Comparison of ENCODE assay signal across 13 cellular contexts in genomic region chr6:1481326-1481725, GRCh38.
DNase-seq lines count a peak whose midpoint lies in the region; ATAC-seq and TF ChIP-seq lines count a peak whose summit lies in the region.
"Had no signal": no experiment of that assay in that cellular context is flagged by ENCODE, and none has a peak within 500 bp of the region (broad histone marks: within the 10 kb centered on the region; RNA-seq: fewer than 3 reads in every experiment).

No MANE protein-coding gene starts in this region.

- H3K27ac ChIP-seq in RWPE1: peak overlapping the region; percentile 54; the same call in 1 of the 2 replicates

- DNase-seq in ELF-1 (ENCODE audit: low read depth, low spot score) (peak; percentile 18), RWPE1 (ENCODE audit: low spot score) (peak; percentile 80), renal cortical epithelial cell (ENCODE audit: low read depth) (peak; percentile 98), Right ventricle myocardium inferior (ENCODE audit: missing footprints) (no peak)
- DNase-seq in stimulated activated CD4-positive, alpha-beta T cell treated with anti-CD3 and anti-CD28 coated beads, Interleukin-2, amount 100 ng/mL, for 24 hours: no peak
- no peak for DNase-seq in effector CD8-positive, alpha-beta T cell (lab: John Stamatoyannopoulos, UW)
- DNase-seq: activated CD4-positive, alpha-beta memory T cell treated with anti-CD3 and anti-CD28 coated beads for 36 hours; activated naive CD8-positive, alpha-beta T cell treated with anti-CD3 and anti-CD28 coated beads, Interleukin-2, amount 10 ng/mL, durations not matched to agents 7 days and 5 days; DMS79 treated with DMSO at 0.1 percent for 48 hours; NCI-H1436; T-helper 1 cell had no signal

- POLR2A ChIA-PET in RWPE1 (lab: Yijun Ruan, JAX; ENCODE audit: low non-redundant PET): no interaction called here

- CTCF ChIA-PET in RWPE1 (lab: Yijun Ruan, JAX): interaction anchor here (0.6 to 0.7 kb wide), 2 partner anchors 14 to 22 kb away, joined by 3 to 4 read pairs; no protein-coding TSS in a partner anchor

- ATAC-seq in esophagus mucosa: peak; percentile 27
- ATAC-seq in GM21576 (IDR thresholded peaks at IDR 0.05; ENCODE audit: unreplicated experiment): no peak
- no peak for ATAC-seq in Right ventricle myocardium inferior

- intact Hi-C loops in Right ventricle myocardium inferior (cut with DNase I): no loop called here

- TF ChIP-seq CTCF in RWPE1 (conservative IDR thresholded peaks at IDR 0.05; ENCODE audit: low read depth): no peak

Comparison
In these comparisons a context has a peak if more than half of its experiments do, and no peak if none do; other contexts are left out.
1. DNase-seq: peak in ELF-1 (single experiment), RWPE1 (single experiment) and renal cortical epithelial cell (single experiment); none in stimulated activated CD4-positive, alpha-beta T cell treated with anti-CD3 and anti-CD28 coated beads, Interleukin-2, amount 100 ng/mL, for 24 hours (0 of 2), Right ventricle myocardium inferior (single experiment) and effector CD8-positive, alpha-beta T cell (single experiment).